ENCODE assay signal across 8 cellular contexts in the genomic region with DNA sequence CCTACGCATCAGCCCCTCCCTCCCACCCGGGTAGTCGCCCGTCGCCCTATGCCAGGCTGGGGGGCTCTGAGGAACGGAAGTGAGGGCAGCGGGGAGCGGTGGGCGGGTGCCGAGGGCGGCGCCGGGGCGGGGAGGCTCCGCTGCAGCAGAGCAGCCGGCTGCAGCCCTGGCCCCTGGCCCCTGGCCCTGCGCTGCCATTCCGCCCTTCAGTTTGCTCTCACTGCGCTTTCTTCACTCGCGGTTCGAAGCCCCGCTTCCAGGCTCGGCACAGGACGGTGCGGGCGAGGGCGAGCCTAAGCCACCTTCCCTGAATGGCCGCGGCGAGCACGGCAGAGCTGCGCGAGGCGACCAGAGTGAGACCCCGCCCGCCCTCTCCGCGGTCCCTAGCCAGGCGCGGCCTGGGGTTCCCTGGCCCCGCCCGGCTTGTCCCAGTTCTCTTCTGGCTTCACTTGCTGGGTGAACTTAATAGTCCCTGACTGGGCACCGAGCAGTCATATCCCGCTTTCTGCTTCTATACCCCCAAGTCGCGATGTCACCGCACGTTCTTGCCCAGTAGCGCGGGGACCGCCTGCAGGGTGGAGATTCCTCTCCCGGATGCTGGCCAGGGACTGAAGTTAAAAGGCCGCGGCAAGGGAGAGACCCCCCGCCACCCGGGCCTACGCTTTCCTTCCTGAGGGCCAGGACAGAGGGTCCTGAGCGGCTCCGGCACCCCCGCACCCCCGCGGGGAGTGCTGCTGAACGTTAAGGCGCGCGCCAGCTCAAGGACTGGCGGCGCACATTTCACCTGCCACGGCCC. TPM values are rescaled to one million over a fixed set of nuclear protein-coding genes. Genes with fewer than 3 reads are reported as not detected.
DNase-seq lines count a peak whose midpoint lies in the region; ATAC-seq, FAIRE-seq and TF ChIP-seq lines count a peak whose summit lies in the region.

No MANE protein-coding gene starts in this region.

- H3K9ac ChIP-seq in muscle layer of colon (ENCODE audit: low read length), result no peak overlapping the region

- 14% methylated on average over 20 of the region's 70 CpGs for WGBS in A549 (ENCODE audit: missing lambda C conversion rate)
- 0% methylated on average over 70 of the region's 70 CpGs for WGBS in ectodermal cell, 2 experiments

- TF ChIP-seq CTCF in A549 (IDR thresholded peaks at IDR 0.05), result no peak

- TF ChIP-seq RAD21 in A549 (conservative IDR thresholded peaks at IDR 0.05 in 1 of 2, IDR thresholded peaks at IDR 0.05 in 1 of 2), result no peak

- H3K36me3 ChIP-seq in ectodermal cell (ENCODE audit: control insufficient read depth, insufficient read depth, low read length), result peaks cover 11% of the 10 kb centered on the region
- H3K36me3 ChIP-seq in muscle layer of colon (ENCODE audit: insufficient read depth, low read length), result no peaks in the 10 kb centered on the region

- peaks cover 47% of the 10 kb centered on the region for H3K27me3 ChIP-seq in ectodermal cell (ENCODE audit: control insufficient read depth, insufficient read depth, low read length, poor library complexity, severe bottlenecking)
- H3K27me3 ChIP-seq in muscle layer of colon (ENCODE audit: control insufficient read depth in 1 of 2, insufficient read depth in 2 of 2, low read length in 2 of 2), result peaks cover 24 to 60% of the 10 kb centered on the region in 2 donors

- TF ChIP-seq POLR2A in A549 (IDR thresholded peaks at IDR 0.05; ENCODE audit: low read length), result no peak

- CTCF ChIA-PET in A549 (lab: Yijun Ruan, JAX), result interaction anchor here (0.9 to 1.1 kb wide), 2 partner anchors 9 to 72 kb away, joined by 3 read pairs; no protein-coding TSS in a partner anchor

- ATAC-seq in A549, result peak; percentile 84 to 87
- ATAC-seq in GM18858 (IDR thresholded peaks at IDR 0.05; ENCODE audit: unreplicated experiment), result peak; percentile 26
- peak; percentile 46 for ATAC-seq in HG03025 (IDR thresholded peaks at IDR 0.05; ENCODE audit: low FRiP score, unreplicated experiment)

- DNase-seq in A549 (ENCODE audit: low read depth in 1 of 2, low spot score in 1 of 2) (peak in 1 of 2 experiments; percentile 28), RPMI8226 (peak; percentile 37), HK-2 (ENCODE audit: unreplicated experiment) (no peak), GM03348 (ENCODE audit: low spot score) (no peak)

- peak overlapping the region; percentile 100 for H3K4me2 ChIP-seq in A549

- peak overlapping the region; percentile 88 for H3K4me3 ChIP-seq in A549
- H3K4me3 ChIP-seq in ectodermal cell (ENCODE audit: insufficient read depth, low read depth, low read length), result peak overlapping the region; percentile 98
- peak overlapping the region; percentile 74 to 79 for H3K4me3 ChIP-seq in muscle layer of colon (ENCODE audit: low read depth in 1 of 2, low read length in 2 of 2)

- H3K9me3 ChIP-seq in A549 (peaks cover 19% of the 10 kb centered on the region; the same call in 2 of the 3 replicates), ectodermal cell (ENCODE audit: control insufficient read depth, low read length) (peaks cover 2% of the 10 kb centered on the region), muscle layer of colon (ENCODE audit: low read length) (no peaks in the 10 kb centered on the region)

- H3K4me1 ChIP-seq in A549, result peaks cover 8% of the 10 kb centered on the region; the same call in 1 of the 3 replicates
- H3K4me1 ChIP-seq in ectodermal cell (ENCODE audit: control insufficient read depth, insufficient read depth, low read length), result peaks cover 7% of the 10 kb centered on the region
- peaks cover 13% of the 10 kb centered on the region for H3K4me1 ChIP-seq in muscle layer of colon (ENCODE audit: insufficient read depth, low read length)

- H3K27ac ChIP-seq in A549 (peak overlapping the region; percentile 44 to 85), ectodermal cell (ENCODE audit: insufficient read depth, low read depth, low read length, poor library complexity, severe bottlenecking) (no peak overlapping the region), muscle layer of colon (ENCODE audit: low read depth, low read length) (no peak overlapping the region)

- TF ChIP-seq EP300 in A549 (IDR thresholded peaks at IDR 0.05), result no peak

- no peak for FAIRE-seq in A549 (lab: Jason Lieb, UNC)

- POLR2A ChIA-PET in A549 (lab: Yijun Ruan, JAX), result interaction anchor here (0.7 to 1.0 kb wide), 2 partner anchors 91 to 126 kb away, joined by 3 read pairs; a partner anchor contains a TSS

TF ChIP-seq in A549, 52 proteins besides CTCF, POLR2A, EP300 and RAD21:
- no peak for TF ChIP-seq BHLHE40 (IDR thresholded peaks at IDR 0.05; ENCODE audit: low read depth, low read length)
- TF ChIP-seq, protein P1, sequence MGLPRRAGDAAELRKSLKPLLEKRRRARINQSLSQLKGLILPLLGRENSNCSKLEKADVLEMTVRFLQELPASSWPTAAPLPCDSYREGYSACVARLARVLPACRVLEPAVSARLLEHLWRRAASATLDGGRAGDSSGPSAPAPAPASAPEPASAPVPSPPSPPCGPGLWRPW (IDR thresholded peaks at IDR 0.05), result no peak
- no peak for TF ChIP-seq KDM1A (IDR thresholded peaks at IDR 0.05; ENCODE audit: low read depth)
- TF ChIP-seq RNF2 (IDR thresholded peaks at IDR 0.05; ENCODE audit: borderline replicate concordance, low read depth), result peak; percentile 83; the same call in 1 of the 2 replicates
- TF ChIP-seq CBX8 (IDR thresholded peaks at IDR 0.05), result peak; percentile 65; the same call in 1 of the 2 replicates
- peak in 1 of 2 experiments; percentile 38; a peak in 1 of 5 replicates for TF ChIP-seq JUN (IDR thresholded peaks at IDR 0.05)
- TF ChIP-seq RFX5 (IDR thresholded peaks at IDR 0.05), result no peak

RNA-seq across cellular contexts. Expression of a gene that starts 0.6 kb away (rescaled TPM):
- polyA plus RNA-seq in A549 (2011; rRNA removed) (1.2 and 1.4 TPM in 2 replicates), A549 (2017; fragmentation: RNase III; extraction: RNeasy Plus Mini Kit Qiagen cat#74134 plus additional on column Dnase treatment) (0.28 to 0.63 TPM (median 0.63 TPM) in 3 replicates)
- polyA plus RNA-seq in A549 (2012; cell fraction: cytosol; rRNA removed), result 0.21 and 0.32 TPM in 2 replicates
- polyA plus RNA-seq in A549 (2012; cell fraction: nucleus; rRNA removed), result 0.40 and 0.84 TPM in 2 replicates
- 3.2 and 4.9 TPM in 2 replicates for polyA minus RNA-seq in A549 (2011; rRNA and poly(A)+ RNA removed)
- 16.2 TPM for polyA plus RNA-seq in ectodermal cell (2013, experiment 1 of 4)
- 19.3 TPM for polyA plus RNA-seq in ectodermal cell (2013, experiment 2 of 4)
- polyA plus RNA-seq in ectodermal cell (2013, experiment 3 of 4), result 17.2 TPM
- 19.0 TPM for polyA plus RNA-seq in ectodermal cell (2013, experiment 4 of 4)

Comparison
In these comparisons a context has a peak if more than half of its experiments do, and no peak if none do; other contexts are left out.
1. ATAC-seq: peak in every context shown above with its lines; median percentile 86 in A549; 46 in HG03025; 26 in GM18858.
2. H3K27ac ChIP-seq: peak in A549 (2 of 2); none in ectodermal cell (single experiment) and muscle layer of colon (single experiment).
3. Peak in every context shown above with its lines, with median percentiles within 50 percentile points of each other: H3K4me3 ChIP-seq.